ENCODE assay signal across 1 cellular context in the genomic region with DNA sequence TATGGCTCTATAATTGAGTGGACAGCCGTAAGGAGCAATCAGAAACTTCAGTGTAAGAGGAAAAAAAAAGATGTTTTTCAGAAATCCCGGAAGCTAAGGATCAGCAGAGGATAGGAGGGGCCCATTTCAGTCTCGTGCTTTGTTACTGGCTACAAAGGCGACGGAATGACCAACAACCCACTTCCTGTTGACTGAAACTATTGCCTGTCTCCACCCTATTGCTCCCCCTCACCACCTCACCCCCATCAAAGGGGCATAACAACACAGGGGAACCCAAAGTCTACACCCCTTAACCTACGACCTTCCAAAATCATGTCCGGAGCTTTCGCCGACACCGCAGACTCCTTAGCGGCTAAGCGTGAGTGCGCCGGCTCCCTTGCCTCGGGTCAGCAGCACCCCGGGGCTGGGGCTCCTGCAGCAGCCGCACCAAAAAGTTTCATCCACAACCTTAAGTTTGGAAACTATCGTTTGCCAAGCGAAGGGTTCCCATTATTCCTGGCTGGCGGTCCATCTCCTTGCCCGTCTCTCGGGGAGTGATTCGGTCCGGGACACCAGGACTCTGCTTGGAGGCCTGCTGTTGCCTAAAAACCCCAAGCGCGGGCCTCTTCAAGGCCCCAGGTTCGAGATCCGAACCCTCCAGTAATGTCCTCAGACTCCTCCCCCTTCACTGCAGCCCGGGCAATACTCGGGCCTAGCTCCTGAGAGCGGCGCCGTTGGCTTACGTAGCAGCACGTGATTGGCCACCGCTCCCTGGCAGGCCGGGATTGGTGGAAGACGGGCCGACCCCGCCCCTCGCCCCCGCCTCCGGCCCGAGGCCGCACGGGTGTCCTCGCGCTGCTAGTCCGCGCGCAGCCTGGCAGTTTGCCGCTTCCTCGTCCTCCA.
TF ChIP-seq lines count a peak whose summit lies in the region.

Gene TPP2 (plus strand): TSS at position 840 of the 882 bp plus-strand sequence. CDS start 53 bp downstream, outside the sequence.

TF ChIP-seq in HepG2, 621 proteins besides CTCF, POLR2A, EP300 and RAD21 (continued from another document and continues in another):
- TF ChIP-seq, protein P1, sequence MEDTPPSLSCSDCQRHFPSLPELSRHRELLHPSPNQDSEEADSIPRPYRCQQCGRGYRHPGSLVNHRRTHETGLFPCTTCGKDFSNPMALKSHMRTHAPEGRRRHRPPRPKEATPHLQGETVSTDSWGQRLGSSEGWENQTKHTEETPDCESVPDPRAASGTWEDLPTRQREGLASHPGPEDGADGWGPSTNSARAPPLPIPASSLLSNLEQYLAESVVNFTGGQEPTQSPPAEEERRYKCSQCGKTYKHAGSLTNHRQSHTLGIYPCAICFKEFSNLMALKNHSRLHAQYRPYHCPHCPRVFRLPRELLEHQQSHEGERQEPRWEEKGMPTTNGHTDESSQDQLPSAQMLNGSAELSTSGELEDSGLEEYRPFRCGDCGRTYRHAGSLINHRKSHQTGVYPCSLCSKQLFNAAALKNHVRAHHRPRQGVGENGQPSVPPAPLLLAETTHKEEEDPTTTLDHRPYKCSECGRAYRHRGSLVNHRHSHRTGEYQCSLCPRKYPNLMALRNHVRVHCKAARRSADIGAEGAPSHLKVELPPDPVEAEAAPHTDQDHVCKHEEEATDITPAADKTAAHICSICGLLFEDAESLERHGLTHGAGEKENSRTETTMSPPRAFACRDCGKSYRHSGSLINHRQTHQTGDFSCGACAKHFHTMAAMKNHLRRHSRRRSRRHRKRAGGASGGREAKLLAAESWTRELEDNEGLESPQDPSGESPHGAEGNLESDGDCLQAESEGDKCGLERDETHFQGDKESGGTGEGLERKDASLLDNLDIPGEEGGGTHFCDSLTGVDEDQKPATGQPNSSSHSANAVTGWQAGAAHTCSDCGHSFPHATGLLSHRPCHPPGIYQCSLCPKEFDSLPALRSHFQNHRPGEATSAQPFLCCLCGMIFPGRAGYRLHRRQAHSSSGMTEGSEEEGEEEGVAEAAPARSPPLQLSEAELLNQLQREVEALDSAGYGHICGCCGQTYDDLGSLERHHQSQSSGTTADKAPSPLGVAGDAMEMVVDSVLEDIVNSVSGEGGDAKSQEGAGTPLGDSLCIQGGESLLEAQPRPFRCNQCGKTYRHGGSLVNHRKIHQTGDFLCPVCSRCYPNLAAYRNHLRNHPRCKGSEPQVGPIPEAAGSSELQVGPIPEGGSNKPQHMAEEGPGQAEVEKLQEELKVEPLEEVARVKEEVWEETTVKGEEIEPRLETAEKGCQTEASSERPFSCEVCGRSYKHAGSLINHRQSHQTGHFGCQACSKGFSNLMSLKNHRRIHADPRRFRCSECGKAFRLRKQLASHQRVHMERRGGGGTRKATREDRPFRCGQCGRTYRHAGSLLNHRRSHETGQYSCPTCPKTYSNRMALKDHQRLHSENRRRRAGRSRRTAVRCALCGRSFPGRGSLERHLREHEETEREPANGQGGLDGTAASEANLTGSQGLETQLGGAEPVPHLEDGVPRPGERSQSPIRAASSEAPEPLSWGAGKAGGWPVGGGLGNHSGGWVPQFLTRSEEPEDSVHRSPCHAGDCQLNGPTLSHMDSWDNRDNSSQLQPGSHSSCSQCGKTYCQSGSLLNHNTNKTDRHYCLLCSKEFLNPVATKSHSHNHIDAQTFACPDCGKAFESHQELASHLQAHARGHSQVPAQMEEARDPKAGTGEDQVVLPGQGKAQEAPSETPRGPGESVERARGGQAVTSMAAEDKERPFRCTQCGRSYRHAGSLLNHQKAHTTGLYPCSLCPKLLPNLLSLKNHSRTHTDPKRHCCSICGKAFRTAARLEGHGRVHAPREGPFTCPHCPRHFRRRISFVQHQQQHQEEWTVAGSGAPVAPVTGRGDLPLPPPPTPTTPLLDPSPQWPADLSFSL (CRISPR knock-in tag; IDR thresholded peaks at IDR 0.05): no peak
- TF ChIP-seq IKZF1 (IDR thresholded peaks at IDR 0.05) (no peak), ETV6 (CRISPR knock-in tag; conservative IDR thresholded peaks at IDR 0.05) (no peak; the same call in 1 of the 2 replicates), SOX5 (CRISPR knock-in tag; IDR thresholded peaks at IDR 0.05; ENCODE audit: borderline replicate concordance) (peak; percentile 49; the same call in 1 of the 2 replicates), ZHX1 (CRISPR knock-in tag; IDR thresholded peaks at IDR 0.05; ENCODE audit: low read depth) (0 out of 2 replicates have a peak, but pooled peaks have one; percentile 39), NFE2L2 (IDR thresholded peaks at IDR 0.05; ENCODE audit: low read length) (no peak), ZNF383 (CRISPR knock-in tag; IDR thresholded peaks at IDR 0.05; ENCODE audit: borderline replicate concordance) (0 out of 2 replicates have a peak, but pooled peaks have one; percentile 16), SALL1 (CRISPR knock-in tag; IDR thresholded peaks at IDR 0.05) (peak; percentile 52), NR2F2 (IDR thresholded peaks at IDR 0.05; ENCODE audit: borderline replicate concordance, low read depth) (no peak), KLF16 (CRISPR knock-in tag; IDR thresholded peaks at IDR 0.05) (peak in 1 of 2 experiments; percentile 67; a peak in 2 of 4 replicates), ATF2 (CRISPR knock-in tag; IDR thresholded peaks at IDR 0.05) (peak; percentile 9; the same call in 1 of the 2 replicates), SP4 (CRISPR knock-in tag; IDR thresholded peaks at IDR 0.05) (peak; percentile 77; the same call in 1 of the 2 replicates), HNRNPLL (IDR thresholded peaks at IDR 0.05; ENCODE audit: low read depth, low read length, poor library complexity, severe bottlenecking) (no peak), ZNF598 (CRISPR knock-in tag; IDR thresholded peaks at IDR 0.05; ENCODE audit: borderline replicate concordance) (no peak; the same call in 1 of the 2 replicates), MAF1 (CRISPR knock-in tag; IDR thresholded peaks at IDR 0.05; ENCODE audit: borderline replicate concordance) (no peak), LBX2 (CRISPR knock-in tag; IDR thresholded peaks at IDR 0.05; ENCODE audit: borderline replicate concordance) (no peak), GABPA (IDR thresholded peaks at IDR 0.05; ENCODE audit: low read depth, low read length) (peak; percentile 39), GABPA (CRISPR knock-in tag; IDR thresholded peaks at IDR 0.05; ENCODE audit: low read depth) (peak; percentile 83), ZNF317 (CRISPR knock-in tag; IDR thresholded peaks at IDR 0.05) (peak; percentile 50), MEIS1 (CRISPR knock-in tag; IDR thresholded peaks at IDR 0.05; ENCODE audit: borderline replicate concordance) (no peak), ZNF790 (CRISPR knock-in tag; IDR thresholded peaks at IDR 0.05; ENCODE audit: borderline replicate concordance) (no peak; the same call in 1 of the 2 replicates), ESRRA (CRISPR knock-in tag; IDR thresholded peaks at IDR 0.05; ENCODE audit: low read depth) (no peak), ZBTB42 (CRISPR knock-in tag; IDR thresholded peaks at IDR 0.05) (no peak), ZNF225 (CRISPR knock-in tag; IDR thresholded peaks at IDR 0.05) (no peak; the same call in 1 of the 2 replicates), SNRNP70 (IDR thresholded peaks at IDR 0.05; ENCODE audit: low read depth, low read length) (no peak), KLF12 (CRISPR knock-in tag; IDR thresholded peaks at IDR 0.05; ENCODE audit: borderline replicate concordance) (no peak), RARA (CRISPR knock-in tag; IDR thresholded peaks at IDR 0.05) (0 out of 2 replicates have a peak, but pooled peaks have one; percentile 21)
- TF ChIP-seq, protein P2, sequence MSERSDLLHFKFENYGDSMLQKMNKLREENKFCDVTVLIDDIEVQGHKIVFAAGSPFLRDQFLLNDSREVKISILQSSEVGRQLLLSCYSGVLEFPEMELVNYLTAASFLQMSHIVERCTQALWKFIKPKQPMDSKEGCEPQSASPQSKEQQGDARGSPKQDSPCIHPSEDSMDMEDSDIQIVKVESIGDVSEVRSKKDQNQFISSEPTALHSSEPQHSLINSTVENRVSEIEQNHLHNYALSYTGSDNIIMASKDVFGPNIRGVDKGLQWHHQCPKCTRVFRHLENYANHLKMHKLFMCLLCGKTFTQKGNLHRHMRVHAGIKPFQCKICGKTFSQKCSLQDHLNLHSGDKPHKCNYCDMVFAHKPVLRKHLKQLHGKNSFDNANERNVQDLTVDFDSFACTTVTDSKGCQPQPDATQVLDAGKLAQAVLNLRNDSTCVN (CRISPR knock-in tag; IDR thresholded peaks at IDR 0.05; ENCODE audit: borderline replicate concordance): peak; percentile 4; the same call in 1 of the 2 replicates
- TF ChIP-seq, protein P3, sequence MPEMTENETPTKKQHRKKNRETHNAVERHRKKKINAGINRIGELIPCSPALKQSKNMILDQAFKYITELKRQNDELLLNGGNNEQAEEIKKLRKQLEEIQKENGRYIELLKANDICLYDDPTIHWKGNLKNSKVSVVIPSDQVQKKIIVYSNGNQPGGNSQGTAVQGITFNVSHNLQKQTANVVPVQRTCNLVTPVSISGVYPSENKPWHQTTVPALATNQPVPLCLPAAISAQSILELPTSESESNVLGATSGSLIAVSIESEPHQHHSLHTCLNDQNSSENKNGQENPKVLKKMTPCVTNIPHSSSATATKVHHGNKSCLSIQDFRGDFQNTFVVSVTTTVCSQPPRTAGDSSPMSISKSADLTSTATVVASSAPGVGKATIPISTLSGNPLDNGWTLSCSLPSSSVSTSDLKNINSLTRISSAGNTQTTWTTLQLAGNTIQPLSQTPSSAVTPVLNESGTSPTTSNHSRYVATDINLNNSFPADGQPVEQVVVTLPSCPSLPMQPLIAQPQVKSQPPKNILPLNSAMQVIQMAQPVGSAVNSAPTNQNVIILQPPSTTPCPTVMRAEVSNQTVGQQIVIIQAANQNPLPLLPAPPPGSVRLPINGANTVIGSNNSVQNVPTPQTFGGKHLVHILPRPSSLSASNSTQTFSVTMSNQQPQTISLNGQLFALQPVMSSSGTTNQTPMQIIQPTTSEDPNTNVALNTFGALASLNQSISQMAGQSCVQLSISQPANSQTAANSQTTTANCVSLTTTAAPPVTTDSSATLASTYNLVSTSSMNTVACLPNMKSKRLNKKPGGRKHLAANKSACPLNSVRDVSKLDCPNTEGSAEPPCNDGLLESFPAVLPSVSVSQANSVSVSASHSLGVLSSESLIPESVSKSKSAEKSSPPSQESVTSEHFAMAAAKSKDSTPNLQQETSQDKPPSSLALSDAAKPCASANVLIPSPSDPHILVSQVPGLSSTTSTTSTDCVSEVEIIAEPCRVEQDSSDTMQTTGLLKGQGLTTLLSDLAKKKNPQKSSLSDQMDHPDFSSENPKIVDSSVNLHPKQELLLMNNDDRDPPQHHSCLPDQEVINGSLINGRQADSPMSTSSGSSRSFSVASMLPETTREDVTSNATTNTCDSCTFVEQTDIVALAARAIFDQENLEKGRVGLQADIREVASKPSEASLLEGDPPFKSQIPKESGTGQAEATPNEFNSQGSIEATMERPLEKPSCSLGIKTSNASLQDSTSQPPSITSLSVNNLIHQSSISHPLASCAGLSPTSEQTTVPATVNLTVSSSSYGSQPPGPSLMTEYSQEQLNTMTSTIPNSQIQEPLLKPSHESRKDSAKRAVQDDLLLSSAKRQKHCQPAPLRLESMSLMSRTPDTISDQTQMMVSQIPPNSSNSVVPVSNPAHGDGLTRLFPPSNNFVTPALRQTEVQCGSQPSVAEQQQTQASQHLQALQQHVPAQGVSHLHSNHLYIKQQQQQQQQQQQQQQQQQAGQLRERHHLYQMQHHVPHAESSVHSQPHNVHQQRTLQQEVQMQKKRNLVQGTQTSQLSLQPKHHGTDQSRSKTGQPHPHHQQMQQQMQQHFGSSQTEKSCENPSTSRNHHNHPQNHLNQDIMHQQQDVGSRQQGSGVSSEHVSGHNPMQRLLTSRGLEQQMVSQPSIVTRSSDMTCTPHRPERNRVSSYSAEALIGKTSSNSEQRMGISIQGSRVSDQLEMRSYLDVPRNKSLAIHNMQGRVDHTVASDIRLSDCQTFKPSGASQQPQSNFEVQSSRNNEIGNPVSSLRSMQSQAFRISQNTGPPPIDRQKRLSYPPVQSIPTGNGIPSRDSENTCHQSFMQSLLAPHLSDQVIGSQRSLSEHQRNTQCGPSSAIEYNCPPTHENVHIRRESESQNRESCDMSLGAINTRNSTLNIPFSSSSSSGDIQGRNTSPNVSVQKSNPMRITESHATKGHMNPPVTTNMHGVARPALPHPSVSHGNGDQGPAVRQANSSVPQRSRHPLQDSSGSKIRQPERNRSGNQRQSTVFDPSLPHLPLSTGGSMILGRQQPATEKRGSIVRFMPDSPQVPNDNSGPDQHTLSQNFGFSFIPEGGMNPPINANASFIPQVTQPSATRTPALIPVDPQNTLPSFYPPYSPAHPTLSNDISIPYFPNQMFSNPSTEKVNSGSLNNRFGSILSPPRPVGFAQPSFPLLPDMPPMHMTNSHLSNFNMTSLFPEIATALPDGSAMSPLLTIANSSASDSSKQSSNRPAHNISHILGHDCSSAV (CRISPR knock-in tag; IDR thresholded peaks at IDR 0.05; ENCODE audit: borderline replicate concordance): no peak
- TF ChIP-seq, protein P4, sequence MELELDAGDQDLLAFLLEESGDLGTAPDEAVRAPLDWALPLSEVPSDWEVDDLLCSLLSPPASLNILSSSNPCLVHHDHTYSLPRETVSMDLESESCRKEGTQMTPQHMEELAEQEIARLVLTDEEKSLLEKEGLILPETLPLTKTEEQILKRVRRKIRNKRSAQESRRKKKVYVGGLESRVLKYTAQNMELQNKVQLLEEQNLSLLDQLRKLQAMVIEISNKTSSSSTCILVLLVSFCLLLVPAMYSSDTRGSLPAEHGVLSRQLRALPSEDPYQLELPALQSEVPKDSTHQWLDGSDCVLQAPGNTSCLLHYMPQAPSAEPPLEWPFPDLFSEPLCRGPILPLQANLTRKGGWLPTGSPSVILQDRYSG (CRISPR knock-in tag; IDR thresholded peaks at IDR 0.05): no peak
